In genomic region chr9:35488566-35489312, GRCh38 we compare ENCODE assay signal across 8 cellular contexts. TPM values are rescaled to one million over a fixed set of nuclear protein-coding genes. Genes with fewer than 3 reads are reported as not detected.
DNase-seq lines count a peak whose midpoint lies in the region; ATAC-seq, FAIRE-seq and TF ChIP-seq lines count a peak whose summit lies in the region.

No MANE protein-coding gene starts in this region.

- 80% methylated on average over 10 of the region's 10 CpGs for WGBS in right cardiac atrium

- no peak overlapping the region for H3K27ac Mint-ChIP-seq in activated CD8-positive, alpha-beta T cell treated with anti-CD3 and anti-CD28 coated beads, Interleukin-2, amount 10 ng/mL, durations not matched to agents 7 days and 5 days

- peak overlapping the region; percentile 75 for H3K9ac ChIP-seq in HUES6 (ENCODE audit: low read length)

- H3K9me3 ChIP-seq in HUES6 (ENCODE audit: control insufficient read depth, insufficient read depth, low read depth, low read length), result no peaks in the 10 kb centered on the region
- H3K9me3 ChIP-seq in right cardiac atrium (ENCODE audit: control insufficient read depth, low read length), result no peaks in the 10 kb centered on the region

- no peaks in the 10 kb centered on the region for H3K9me3 Mint-ChIP-seq in activated CD8-positive, alpha-beta T cell treated with anti-CD3 and anti-CD28 coated beads, Interleukin-2, amount 10 ng/mL, durations not matched to agents 7 days and 5 days (ENCODE audit: insufficient read depth)

- H3K36me3 Mint-ChIP-seq in activated CD8-positive, alpha-beta T cell treated with anti-CD3 and anti-CD28 coated beads, Interleukin-2, amount 10 ng/mL, durations not matched to agents 7 days and 5 days (ENCODE audit: low read depth), result no peaks in the 10 kb centered on the region

- H3K27me3 Mint-ChIP-seq in activated CD8-positive, alpha-beta T cell treated with anti-CD3 and anti-CD28 coated beads, Interleukin-2, amount 10 ng/mL, durations not matched to agents 7 days and 5 days (ENCODE audit: low read depth), result peaks cover 24% of the 10 kb centered on the region

- peak overlapping the region; percentile 99 for H3K4me3 ChIP-seq in HUES6 (ENCODE audit: low read depth, low read length)
- H3K4me3 ChIP-seq in right cardiac atrium (ENCODE audit: low read length), result peak overlapping the region; percentile 51
- H3K4me3 ChIP-seq in skin epidermis, result peak overlapping the region in 5 of 7 experiments; percentile 56 to 78 (median 66)

- no peak for TF ChIP-seq POLR2A in GM12891 (IDR thresholded peaks at IDR 0.05; ENCODE audit: low read depth, low read length)

- H3K27me3 ChIP-seq in HUES6 (ENCODE audit: control insufficient read depth, insufficient read depth, low read length) (no peaks in the 10 kb centered on the region), right cardiac atrium (ENCODE audit: control insufficient read depth, insufficient read depth) (no peaks in the 10 kb centered on the region)

- FAIRE-seq in GM12891 (lab: Jason Lieb, UNC), result no peak
- no peak for FAIRE-seq in D721Med (lab: Jason Lieb, UNC)

- H3K27ac ChIP-seq in HUES6 (ENCODE audit: low read depth, low read length) (no peak overlapping the region), right cardiac atrium (ENCODE audit: low read length) (peak overlapping the region; percentile 59), skin epidermis (peak overlapping the region in 20 of 21 experiments; percentile 56 to 95 (median 87))

- POLR2A ChIA-PET in activated CD8-positive, alpha-beta T cell treated with anti-CD3 and anti-CD28 coated beads, Interleukin-2, amount 10 ng/mL, durations not matched to agents 7 days and 5 days (lab: Charles Lee), result no interaction called here

- DNase-seq in activated CD8-positive, alpha-beta T cell treated with anti-CD3 and anti-CD28 coated beads, Interleukin-2, amount 10 ng/mL, durations not matched to agents 7 days and 5 days, result no peak
- DNase-seq in right cardiac atrium (peak in 1 of 3 donors; percentile 30), GM12891 (ENCODE audit: insufficient read length, low spot score) (no peak), D721Med (ENCODE audit: insufficient read length, low spot score) (no peak)
- DNase-seq in stimulated activated CD4-positive, alpha-beta T cell treated with anti-CD3 and anti-CD28 coated beads, Interleukin-4, amount 100 ng/mL, for 4 hours, result no peak

- ATAC-seq in activated CD8-positive, alpha-beta T cell treated with anti-CD3 and anti-CD28 coated beads, Interleukin-2, amount 10 ng/mL, durations not matched to agents 7 days and 5 days, result no peak
- ATAC-seq in right cardiac atrium (no peak), GM21367 (IDR thresholded peaks at IDR 0.05; ENCODE audit: unreplicated experiment) (no peak)

- intact Hi-C loops in right cardiac atrium (cut with DNase I), result loop anchor here in 2 of 4 donors (2.0 to 5.0 kb wide), 2 partner anchors 64 to 66 kb away; no protein-coding TSS in a partner anchor

- peaks cover 21% of the 10 kb centered on the region for H3K4me1 ChIP-seq in HUES6 (ENCODE audit: control insufficient read depth, insufficient read depth, low read length)
- peaks cover 10% of the 10 kb centered on the region for H3K4me1 ChIP-seq in right cardiac atrium (ENCODE audit: control insufficient read depth, insufficient read depth, low read length)

- TF ChIP-seq CTCF in D721Med (IDR thresholded peaks at IDR 0.05; ENCODE audit: insufficient read depth, missing control alignments), result no peak

- H3K4me1 Mint-ChIP-seq in activated CD8-positive, alpha-beta T cell treated with anti-CD3 and anti-CD28 coated beads, Interleukin-2, amount 10 ng/mL, durations not matched to agents 7 days and 5 days (ENCODE audit: low read depth), result peaks cover 31% of the 10 kb centered on the region

- peak overlapping the region; percentile 43 for H3K4me3 Mint-ChIP-seq in activated CD8-positive, alpha-beta T cell treated with anti-CD3 and anti-CD28 coated beads, Interleukin-2, amount 10 ng/mL, durations not matched to agents 7 days and 5 days

- CTCF ChIA-PET in activated CD8-positive, alpha-beta T cell treated with anti-CD3 and anti-CD28 coated beads, Interleukin-2, amount 10 ng/mL, durations not matched to agents 7 days and 5 days (lab: Charles Lee), result no interaction called here

- no peaks in the 10 kb centered on the region for H3K36me3 ChIP-seq in HUES6 (ENCODE audit: control insufficient read depth, insufficient read depth, low read length)

TF ChIP-seq in GM12891, 5 proteins besides CTCF, POLR2A, EP300 and RAD21:
- TF ChIP-seq PAX5 (IDR thresholded peaks at IDR 0.05; ENCODE audit: insufficient read depth, low read length, severe bottlenecking) (no peak), POU2F2 (IDR thresholded peaks at IDR 0.05; ENCODE audit: low read depth, low read length) (no peak), POLR2AphosphoS5 (IDR thresholded peaks at IDR 0.05; ENCODE audit: low read depth, low read length) (no peak), TAF1 (IDR thresholded peaks at IDR 0.05; ENCODE audit: low read depth, low read length) (no peak), SPI1 (IDR thresholded peaks at IDR 0.05; ENCODE audit: low read depth, low read length) (no peak)

RNA-seq across cellular contexts. Expression of gene RUSC2, which starts 1.2 kb away (rescaled TPM):
- total RNA-seq in activated CD8-positive, alpha-beta T cell treated with anti-CD3 and anti-CD28 coated beads, Interleukin-2, amount 10 ng/mL, durations not matched to agents 7 days and 5 days, result 1 to 10 TPM; 1.9 to 2.3 TPM
- total RNA-seq in right cardiac atrium, result 10 to 100 TPM; 30.7 to 41.4 (median 35.5) TPM
- 23.6 TPM for polyA plus RNA-seq in right cardiac atrium
- polyA plus RNA-seq in GM12891 (2012; ENCODE audit: low read depth, missing spikeins), result 0.09 TPM

Comparison
In these comparisons a context has a peak if more than half of its experiments do, and no peak if none do; other contexts are left out.
1. RNA of gene RUSC2, which starts 1.2 kb away (total RNA-seq): 30.7 to 41.4 TPM in right cardiac atrium; 1.9 to 2.3 TPM in activated CD8-positive, alpha-beta T cell treated with anti-CD3 and anti-CD28 coated beads, Interleukin-2, amount 10 ng/mL, durations not matched to agents 7 days and 5 days; every median in the first group is over 4 times any median in the second.
2. Peak in every context shown above with its lines, with median percentiles within 50 percentile points of each other: H3K4me3 ChIP-seq.